In the genomic region with DNA sequence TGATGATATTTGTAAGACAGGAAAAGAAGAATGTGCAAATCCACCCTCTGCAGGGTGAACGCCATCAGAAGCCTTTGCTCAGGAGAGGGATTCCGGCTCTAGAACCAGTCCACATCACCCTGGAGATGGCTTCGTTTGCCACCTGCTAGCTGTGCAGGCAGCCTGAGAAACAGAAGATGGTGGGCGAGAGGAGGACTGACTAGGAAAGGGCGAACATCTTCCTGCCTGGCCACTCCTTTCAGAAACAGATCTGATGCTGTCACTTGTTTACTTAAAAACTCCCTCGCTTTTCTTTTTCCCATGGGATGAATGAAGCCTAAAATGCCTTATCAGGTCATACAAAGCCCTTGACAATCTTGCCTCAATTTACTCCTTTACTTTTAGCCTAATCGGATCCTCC, we compare ENCODE assay signal across 8 cellular contexts. TPM values are rescaled to one million over a fixed set of nuclear protein-coding genes. Genes with fewer than 3 reads are reported as not detected.
DNase-seq lines count a peak whose midpoint lies in the region; ATAC-seq and TF ChIP-seq lines count a peak whose summit lies in the region.

No MANE protein-coding gene starts in this region.

- no peaks in the 10 kb centered on the region for H3K36me3 ChIP-seq in gastrocnemius medialis

- H3K27me3 Mint-ChIP-seq in T-helper 1 cell treated with Interleukin-12 subunit alpha and Interleukin-12 subunit beta and Interleukin-4 antibody, amounts not matched to agents 30 μg/mL and 1 μg/mL, for 36 hours (ENCODE audit: low read depth), result no peaks in the 10 kb centered on the region

- DNase-seq in activated CD4-positive, alpha-beta T cell treated with anti-CD3 and anti-CD28 coated beads for 48 hours, result peak; percentile 43
- no peak for DNase-seq in activated CD4-positive, alpha-beta T cell treated with anti-CD3 and anti-CD28 coated beads, Interleukin-2, amount 50 U/mL, for 4 hours
- DNase-seq in fibroblast of the aortic adventitia (ENCODE audit: low read depth) (peak; percentile 8), gastrocnemius medialis (no peak), HEK293T (ENCODE audit: extremely low spot score) (no peak), left lobe of liver (ENCODE audit: low spot score) (no peak)

- peaks cover 22% of the 10 kb centered on the region for H3K36me3 Mint-ChIP-seq in T-helper 1 cell treated with Interleukin-12 subunit alpha and Interleukin-12 subunit beta and Interleukin-4 antibody, amounts not matched to agents 30 μg/mL and 1 μg/mL, for 36 hours (ENCODE audit: low read depth)

- no peaks in the 10 kb centered on the region for H3K9me3 ChIP-seq in gastrocnemius medialis

- intact Hi-C loops in gastrocnemius medialis (cut with DNase I; ENCODE audit: low total_unique reads), result loop anchor here (5.0 to 10.0 kb wide), 4 partner anchors 110 to 533 kb away; a partner anchor contains a TSS

- CTCF ChIA-PET in HEK293T (lab: Yijun Ruan, JAX), result no interaction called here

- TF ChIP-seq CTCF in fibroblast of the aortic adventitia (IDR thresholded peaks at IDR 0.05; ENCODE audit: insufficient read depth, low read length) (no peak), gastrocnemius medialis (IDR thresholded peaks at IDR 0.05 in 4 of 5, conservative IDR thresholded peaks at IDR 0.05 in 1 of 5) (no peak)

- in situ Hi-C loops in gastrocnemius medialis (cut with MboI; ENCODE audit: low sequenced_read_pairs in 4 of 4), result loop anchor here in 1 of 4 donors (25.0 kb wide), 1 partner anchor 212 kb away; a partner anchor contains a TSS

- TF ChIP-seq POLR2A in gastrocnemius medialis (IDR thresholded peaks at IDR 0.05), result no peak

- peaks cover 21 to 30% of the 10 kb centered on the region in 2 donors for H3K4me1 ChIP-seq in gastrocnemius medialis

- peak overlapping the region; percentile 57 for H3K27ac Mint-ChIP-seq in T-helper 1 cell treated with Interleukin-12 subunit alpha and Interleukin-12 subunit beta and Interleukin-4 antibody, amounts not matched to agents 30 μg/mL and 1 μg/mL, for 36 hours

- H3K4me3 ChIP-seq in fibroblast of the aortic adventitia (ENCODE audit: low read depth, low read length) (peak overlapping the region; percentile 90), gastrocnemius medialis (peak overlapping the region; percentile 74 to 99 (median 90))

- peaks cover 47% of the 10 kb centered on the region for H3K4me1 Mint-ChIP-seq in T-helper 1 cell treated with Interleukin-12 subunit alpha and Interleukin-12 subunit beta and Interleukin-4 antibody, amounts not matched to agents 30 μg/mL and 1 μg/mL, for 36 hours (ENCODE audit: low read depth)

- ATAC-seq in gastrocnemius medialis, result no peak
- no peak for ATAC-seq in left lobe of liver
- no peak for ATAC-seq in HG02981 (IDR thresholded peaks at IDR 0.05; ENCODE audit: unreplicated experiment)

- POLR2A ChIA-PET in HEK293T (lab: Yijun Ruan, JAX), result no interaction called here

- H3K4me3 Mint-ChIP-seq in T-helper 1 cell treated with Interleukin-12 subunit alpha and Interleukin-12 subunit beta and Interleukin-4 antibody, amounts not matched to agents 30 μg/mL and 1 μg/mL, for 36 hours, result peak overlapping the region; percentile 86

- H3K9me3 Mint-ChIP-seq in T-helper 1 cell treated with Interleukin-12 subunit alpha and Interleukin-12 subunit beta and Interleukin-4 antibody, amounts not matched to agents 30 μg/mL and 1 μg/mL, for 36 hours, result no peaks in the 10 kb centered on the region

- H3K27me3 ChIP-seq in gastrocnemius medialis, result no peaks in the 10 kb centered on the region

- peak overlapping the region in 2 of 4 donors; percentile 12 to 71 for H3K27ac ChIP-seq in gastrocnemius medialis

TF ChIP-seq in HEK293T, 16 proteins besides CTCF, POLR2A, EP300 and RAD21:
- TF ChIP-seq FOXM1 (IDR thresholded peaks at IDR 0.05; ENCODE audit: borderline replicate concordance) (no peak), ZNF384 (IDR thresholded peaks at IDR 0.05) (no peak), HDGF (IDR thresholded peaks at IDR 0.05; ENCODE audit: borderline replicate concordance) (no peak), ELF4 (IDR thresholded peaks at IDR 0.05) (no peak), BHLHE40 (IDR thresholded peaks at IDR 0.05; ENCODE audit: borderline replicate concordance) (no peak), SP1 (IDR thresholded peaks at IDR 0.05) (no peak)

RNA-seq across cellular contexts. Expression of a gene that starts 1.2 kb away (rescaled TPM):
- total RNA-seq in fibroblast of the aortic adventitia (ENCODE audit: low replicate concordance) (10.5 and 75.1 TPM in 2 replicates), gastrocnemius medialis (10 to 100 TPM; 18.9 to 32.5 (median 27.3) TPM), left lobe of liver (15.3 TPM)

RNA-seq across cellular contexts. Expression of a gene that starts 33.9 kb away (rescaled TPM):
- total RNA-seq in fibroblast of the aortic adventitia (ENCODE audit: low replicate concordance) (31.6 and 32.0 TPM in 2 replicates), gastrocnemius medialis (10 to 100 TPM; 17.3 to 26.4 (median 21.6) TPM), left lobe of liver (19.3 TPM)

RNA-seq across cellular contexts. Expression of a gene that starts 34.0 kb away (rescaled TPM):
- total RNA-seq in fibroblast of the aortic adventitia (ENCODE audit: low replicate concordance) (21.1 and 31.0 TPM in 2 replicates), gastrocnemius medialis (1 to 10 TPM; 2.6 to 9.3 (median 5.7) TPM), left lobe of liver (21.4 TPM)

RNA-seq across cellular contexts. Expression of a gene that starts 58.3 kb away (rescaled TPM):
- total RNA-seq in fibroblast of the aortic adventitia (ENCODE audit: low replicate concordance) (0.09 TPM in 1 of 2 replicates, not detected in the other), gastrocnemius medialis (not detected), left lobe of liver (not detected)

RNA-seq across cellular contexts. Expression of a gene that starts 59.7 kb away (rescaled TPM):
- not detected in 2 replicates for total RNA-seq in fibroblast of the aortic adventitia (ENCODE audit: low replicate concordance)
- not detected for total RNA-seq in gastrocnemius medialis
- total RNA-seq in left lobe of liver, result not detected

Comparison
In these comparisons a context has a peak if more than half of its experiments do, and no peak if none do; other contexts are left out.
1. DNase-seq: peak in activated CD4-positive, alpha-beta T cell treated with anti-CD3 and anti-CD28 coated beads for 48 hours (single experiment) and fibroblast of the aortic adventitia (single experiment); none in activated CD4-positive, alpha-beta T cell treated with anti-CD3 and anti-CD28 coated beads, Interleukin-2, amount 50 U/mL, for 4 hours (0 of 2), gastrocnemius medialis (0 of 2), HEK293T (single experiment) and left lobe of liver (single experiment).